11 cellular contexts compared by ENCODE assay signal in genomic region chr3:79019924-79020173, GRCh38.
DNase-seq lines count a peak whose midpoint lies in the region; ATAC-seq, FAIRE-seq and TF ChIP-seq lines count a peak whose summit lies in the region.
"Had no signal": no experiment of that assay in that cellular context is flagged by ENCODE, and none has a peak within 500 bp of the region (broad histone marks: within the 10 kb centered on the region; RNA-seq: fewer than 3 reads in every experiment).

No MANE protein-coding gene starts in this region.

- TF ChIP-seq CTCF in A673 (conservative IDR thresholded peaks at IDR 0.05; ENCODE audit: low read depth, low read length) = no peak
- TF ChIP-seq CTCF in HFF-Myc (IDR thresholded peaks at IDR 0.05; ENCODE audit: low read depth, low read length, missing control alignments) = no peak
- no peak for TF ChIP-seq CTCF in ascending aorta (IDR thresholded peaks at IDR 0.05)
- no peak for TF ChIP-seq CTCF in mesothelial cell of epicardium (IDR thresholded peaks at IDR 0.05; ENCODE audit: unreplicated experiment)
- no peak for TF ChIP-seq CTCF in lower leg skin (IDR thresholded peaks at IDR 0.05)

- POLR2A ChIA-PET in A673 (lab: Charles Lee; ENCODE audit: low non-redundant PET) = interaction anchor here (0.6 kb wide), 1 partner anchor 373 kb away, joined by 3 read pairs; no protein-coding TSS in a partner anchor
- POLR2A ChIA-PET in naive thymus-derived CD4-positive, alpha-beta T cell (lab: Charles Lee) = no interaction called here

- no peak for FAIRE-seq in H54 (lab: Jason Lieb, UNC)
- FAIRE-seq: GM12891 had no signal

- no peak overlapping the region for H3K4me3 Mint-ChIP-seq in mesothelial cell of epicardium
- H3K4me3 Mint-ChIP-seq in naive thymus-derived CD4-positive, alpha-beta T cell = peak overlapping the region in 4 of 10 donors; percentile 26 to 73 (median 38)
- H3K4me3 Mint-ChIP-seq: CD8-positive, alpha-beta T cell had no signal

- H3K9me3 ChIP-seq in A673 (ENCODE audit: low read depth, low read length, poor library complexity, severe bottlenecking) (no peaks in the 10 kb centered on the region), ascending aorta (no peaks in the 10 kb centered on the region)
- no peaks in the 10 kb centered on the region for H3K9me3 ChIP-seq in naive thymus-derived CD4-positive, alpha-beta T cell (ENCODE audit: control insufficient read depth in 2 of 3, low read length in 3 of 3)
- H3K9me3 ChIP-seq: spleen had no signal

- H3K36me3 Mint-ChIP-seq in mesothelial cell of epicardium = no peaks in the 10 kb centered on the region
- peaks cover 0 to 3% (median 0%) of the 10 kb centered on the region in 5 donors for H3K36me3 Mint-ChIP-seq in naive thymus-derived CD4-positive, alpha-beta T cell
- H3K36me3 Mint-ChIP-seq: CD8-positive, alpha-beta T cell had no signal

- TF ChIP-seq POLR2A in lower leg skin (IDR thresholded peaks at IDR 0.05) = no peak
- TF ChIP-seq POLR2A in H54 (IDR thresholded peaks at IDR 0.05; ENCODE audit: low read depth, low read length) = no peak

- H3K27me3 ChIP-seq in A673 (replicated peaks; ENCODE audit: insufficient read depth, low read depth, low read length, poor library complexity) (no peaks in the 10 kb centered on the region), ascending aorta (no peaks in the 10 kb centered on the region)
- no peaks in the 10 kb centered on the region for H3K27me3 ChIP-seq in naive thymus-derived CD4-positive, alpha-beta T cell (ENCODE audit: control insufficient read depth in 2 of 2, insufficient read depth in 2 of 2, low read length in 2 of 2)

- H3K4me1 Mint-ChIP-seq in mesothelial cell of epicardium = peaks cover 28% of the 10 kb centered on the region
- H3K4me1 Mint-ChIP-seq in naive thymus-derived CD4-positive, alpha-beta T cell = peaks cover 0 to 6% (median 6%) of the 10 kb centered on the region in 7 donors

- peak overlapping the region; percentile 91 for H3K4me3 ChIP-seq in A673 (ENCODE audit: low read depth, low read length, poor library complexity, severe bottlenecking)
- peak overlapping the region; percentile 94 for H3K4me3 ChIP-seq in HFF-Myc (replicated peaks; ENCODE audit: low read depth, low read length)
- H3K4me3 ChIP-seq in ascending aorta = peak overlapping the region; percentile 76 to 81
- no peak overlapping the region for H3K4me3 ChIP-seq in lower leg skin (ENCODE audit: low read depth, poor library complexity, severe bottlenecking)
- no peak overlapping the region for H3K4me3 ChIP-seq in naive thymus-derived CD4-positive, alpha-beta T cell (ENCODE audit: low read length)

- peak overlapping the region; percentile 99 for H3K27ac Mint-ChIP-seq in mesothelial cell of epicardium
- no peak overlapping the region for H3K27ac Mint-ChIP-seq in naive thymus-derived CD4-positive, alpha-beta T cell
- H3K27ac Mint-ChIP-seq: CD8-positive, alpha-beta T cell had no signal

- intact Hi-C loops in A673 (cut with micrococcal nuclease; ENCODE audit: unreplicated experiment) = loop anchor here (5.0 kb wide), 4 partner anchors 43 to 358 kb away; no protein-coding TSS in a partner anchor
- intact Hi-C loops in ascending aorta (cut with DNase I) = no loop called here
- intact Hi-C loops in lower leg skin (cut with DNase I; ENCODE audit: low total_unique reads) = no loop called here
- intact Hi-C loops in naive thymus-derived CD4-positive, alpha-beta T cell (cut with micrococcal nuclease) = no loop called here

- ATAC-seq in HG02840 (IDR thresholded peaks at IDR 0.05; ENCODE audit: low FRiP score, unreplicated experiment) = no peak
- no peak for ATAC-seq in naive thymus-derived CD4-positive, alpha-beta T cell

- H3K27ac ChIP-seq in A673 (ENCODE audit: low read depth, low read length, poor library complexity, severe bottlenecking) (peak overlapping the region; percentile 99), ascending aorta (peak overlapping the region; percentile 80 to 87)
- H3K27ac ChIP-seq in naive thymus-derived CD4-positive, alpha-beta T cell (ENCODE audit: low read depth, low read length) = no peak overlapping the region

- DNase-seq in A673 (ENCODE audit: low spot score) (no peak), HFF-Myc (ENCODE audit: extremely low read depth, low read depth) (no peak), ascending aorta (ENCODE audit: low spot score in 2 of 2) (no peak), mesothelial cell of epicardium (ENCODE audit: low spot score in 2 of 2, unreplicated experiment in 2 of 2) (no peak), lower leg skin (ENCODE audit: low spot score in 2 of 2) (no peak), H54 (ENCODE audit: insufficient read length, low spot score) (no peak)
- DNase-seq in naive thymus-derived CD4-positive, alpha-beta T cell = no peak

- no TSS peak for BruUV-seq in A673 (replicated peaks; lab: Mats Ljungman, UMichigan)

- no peaks in the 10 kb centered on the region for H3K27me3 Mint-ChIP-seq in mesothelial cell of epicardium (ENCODE audit: low read depth)
- H3K27me3 Mint-ChIP-seq in naive thymus-derived CD4-positive, alpha-beta T cell = peaks cover 10 to 19% (median 17%) of the 10 kb centered on the region in 5 donors

- CTCF ChIA-PET in A673 (lab: Charles Lee) = no interaction called here
- CTCF ChIA-PET in naive thymus-derived CD4-positive, alpha-beta T cell (lab: Charles Lee) = no interaction called here

- H3K36me3 ChIP-seq in A673 (ENCODE audit: insufficient read depth, low read length, poor library complexity, severe bottlenecking) (no peaks in the 10 kb centered on the region), ascending aorta (no peaks in the 10 kb centered on the region)
- H3K36me3 ChIP-seq in naive thymus-derived CD4-positive, alpha-beta T cell (ENCODE audit: control insufficient read depth in 2 of 3, insufficient read depth in 3 of 3, low read length in 3 of 3) = no peaks in the 10 kb centered on the region
- H3K36me3 ChIP-seq: spleen had no signal

- H3K4me1 ChIP-seq in A673 (ENCODE audit: insufficient read depth, low read length, poor library complexity, severe bottlenecking) = peaks cover 24% of the 10 kb centered on the region
- H3K4me1 ChIP-seq in ascending aorta = peaks cover 0 to 6% of the 10 kb centered on the region in 2 donors
- H3K4me1 ChIP-seq in naive thymus-derived CD4-positive, alpha-beta T cell (ENCODE audit: control insufficient read depth in 2 of 2, insufficient read depth in 2 of 2, low read length in 2 of 2) = no peaks in the 10 kb centered on the region

- no peaks in the 10 kb centered on the region for H3K9me3 Mint-ChIP-seq in mesothelial cell of epicardium
- peaks cover 0 to 17% (median 3%) of the 10 kb centered on the region in 11 donors for H3K9me3 Mint-ChIP-seq in naive thymus-derived CD4-positive, alpha-beta T cell
- H3K9me3 Mint-ChIP-seq: CD8-positive, alpha-beta T cell had no signal

Comparison
In these comparisons a context has a peak if more than half of its experiments do, and no peak if none do; other contexts are left out.
1. H3K4me3 ChIP-seq: peak in A673 (single experiment), HFF-Myc (single experiment) and ascending aorta (2 of 2); none in lower leg skin (single experiment) and naive thymus-derived CD4-positive, alpha-beta T cell (single experiment).